Comparison of ENCODE assay signal across 9 cellular contexts in genomic region chr2:105144941-105145300, GRCh38.
DNase-seq lines count a peak whose midpoint lies in the region; ATAC-seq and TF ChIP-seq lines count a peak whose summit lies in the region.
"Had no signal": no experiment of that assay in that cellular context is flagged by ENCODE, and none has a peak within 500 bp of the region (broad histone marks: within the 10 kb centered on the region; RNA-seq: fewer than 3 reads in every experiment).

No MANE protein-coding gene starts in this region.

- intact Hi-C loops in HCT116 (cut with micrococcal nuclease) = no loop called here

- peaks cover 10% of the 10 kb centered on the region for H3K4me1 Mint-ChIP-seq in activated CD4-positive, alpha-beta memory T cell treated with anti-CD3 and anti-CD28 coated beads, Interleukin-2, amount 10 ng/mL, durations not matched to agents 7 days and 5 days
- peaks cover 6% of the 10 kb centered on the region for H3K4me1 Mint-ChIP-seq in nephron progenitor cell

- H3K27me3 ChIP-seq in HCT116 (ENCODE audit: insufficient read depth, low read length) = no peaks in the 10 kb centered on the region
- H3K27me3 ChIP-seq in effector memory CD4-positive, alpha-beta T cell (replicated peaks; ENCODE audit: control insufficient read depth, insufficient read depth, low read length, poor library complexity, severe bottlenecking) = peaks cover 14% of the 10 kb centered on the region

- RAD21 ChIA-PET in HCT116 (lab: Charles Lee; ENCODE audit: low non-redundant PET in 1 of 2, low total read pairs in 2 of 2, uncharacterized antibody in 2 of 2, unreplicated experiment in 2 of 2) = no interaction called here

- peaks cover 48% of the 10 kb centered on the region for H3K27me3 Mint-ChIP-seq in activated CD4-positive, alpha-beta memory T cell treated with anti-CD3 and anti-CD28 coated beads, Interleukin-2, amount 10 ng/mL, durations not matched to agents 7 days and 5 days
- H3K27me3 Mint-ChIP-seq in nephron progenitor cell (ENCODE audit: low read depth, poor library complexity) = peaks cover 15% of the 10 kb centered on the region

- no peak overlapping the region for H3K9ac ChIP-seq in HCT116 (ENCODE audit: low read length)

- H4K20me1 ChIP-seq in HCT116 (ENCODE audit: insufficient read depth) = no peaks in the 10 kb centered on the region

- no peaks in the 10 kb centered on the region for H3K36me3 Mint-ChIP-seq in activated CD4-positive, alpha-beta memory T cell treated with anti-CD3 and anti-CD28 coated beads, Interleukin-2, amount 10 ng/mL, durations not matched to agents 7 days and 5 days (ENCODE audit: low read depth)
- peaks cover 28% of the 10 kb centered on the region for H3K36me3 Mint-ChIP-seq in nephron progenitor cell (ENCODE audit: low read depth)

- 0 out of 2 replicates have a peak overlapping the region, but pooled peaks have one; percentile 17 for H3K4me2 ChIP-seq in HCT116 (ENCODE audit: low read length)

- peak overlapping the region; percentile 68 for H3K4me3 Mint-ChIP-seq in activated CD4-positive, alpha-beta memory T cell treated with anti-CD3 and anti-CD28 coated beads, Interleukin-2, amount 10 ng/mL, durations not matched to agents 7 days and 5 days
- peak overlapping the region; percentile 91 for H3K4me3 Mint-ChIP-seq in nephron progenitor cell

- no peak overlapping the region for H2AFZ ChIP-seq in HCT116 (ENCODE audit: low read depth, low read length, poor library complexity, severe bottlenecking)

- POLR2A ChIA-PET in HCT116 (lab: Charles Lee) = no interaction called here
- POLR2A ChIA-PET in activated CD4-positive, alpha-beta memory T cell treated with anti-CD3 and anti-CD28 coated beads, Interleukin-2, amount 10 ng/mL, durations not matched to agents 7 days and 5 days (lab: Charles Lee) = no interaction called here

- ATAC-seq in GM18505 (IDR thresholded peaks at IDR 0.05; ENCODE audit: unreplicated experiment) = peak; percentile 57
- no peak for ATAC-seq in HCT116

- H3K36me3 ChIP-seq in HCT116 (ENCODE audit: control insufficient read depth in 1 of 2, insufficient read depth in 2 of 2, low read length in 2 of 2) = no peaks in the 10 kb centered on the region
- H3K36me3 ChIP-seq in effector memory CD4-positive, alpha-beta T cell (ENCODE audit: control insufficient read depth, insufficient read depth, low read length) = no peaks in the 10 kb centered on the region
- H3K36me3 ChIP-seq: MG63, WERI-Rb-1 had no signal

- TSS peak; percentile 60 for BruUV-seq in HCT116 (replicated peaks; lab: Mats Ljungman, UMichigan)

- CTCF ChIA-PET in HCT116 (lab: Charles Lee) = no interaction called here
- CTCF ChIA-PET in activated CD4-positive, alpha-beta memory T cell treated with anti-CD3 and anti-CD28 coated beads, Interleukin-2, amount 10 ng/mL, durations not matched to agents 7 days and 5 days (lab: Charles Lee) = interaction anchor here (0.6 to 0.9 kb wide), 2 partner anchors 30 to 91 kb away, joined by 3 to 4 read pairs; no protein-coding TSS in a partner anchor

- H3K27ac ChIP-seq in HCT116 (ENCODE audit: low read depth, low read length) = no peak overlapping the region
- no peak overlapping the region for H3K27ac ChIP-seq in effector memory CD4-positive, alpha-beta T cell (ENCODE audit: insufficient read depth, low read length, poor library complexity, severe bottlenecking)
- H3K27ac ChIP-seq: WERI-Rb-1 had no signal

- TF ChIP-seq POLR2A in GM18505 (IDR thresholded peaks at IDR 0.05; ENCODE audit: borderline replicate concordance, extremely low read depth, insufficient read depth, insufficient read length) = no peak
- no peak for TF ChIP-seq POLR2A in HCT116 (IDR thresholded peaks at IDR 0.05; ENCODE audit: borderline replicate concordance, extremely low read depth, insufficient read depth, insufficient read length)

- no peak for TF ChIP-seq CTCF in HCT116 (IDR thresholded peaks at IDR 0.05 in 2 of 3, conservative IDR thresholded peaks at IDR 0.05 in 1 of 3; ENCODE audit: borderline replicate concordance in 1 of 3, insufficient read depth in 1 of 3, low read depth in 2 of 3, low read length in 2 of 3)
- no peak for TF ChIP-seq CTCF in nephron progenitor cell (IDR thresholded peaks at IDR 0.05)

- no peaks in the 10 kb centered on the region for H3K9me3 ChIP-seq in HCT116 (ENCODE audit: control insufficient read depth in 1 of 2, insufficient read depth in 1 of 2, low read depth in 1 of 2, low read length in 2 of 2)
- no peaks in the 10 kb centered on the region for H3K9me3 ChIP-seq in effector memory CD4-positive, alpha-beta T cell (ENCODE audit: control insufficient read depth, low read length)
- H3K9me3 ChIP-seq: MG63 had no signal

- no peak overlapping the region for H3K27ac Mint-ChIP-seq in activated CD4-positive, alpha-beta memory T cell treated with anti-CD3 and anti-CD28 coated beads, Interleukin-2, amount 10 ng/mL, durations not matched to agents 7 days and 5 days
- no peak overlapping the region for H3K27ac Mint-ChIP-seq in nephron progenitor cell

- no peaks in the 10 kb centered on the region for H3K79me2 ChIP-seq in HCT116 (ENCODE audit: insufficient read depth, low read length)

- no peaks in the 10 kb centered on the region for H3K9me3 Mint-ChIP-seq in activated CD4-positive, alpha-beta memory T cell treated with anti-CD3 and anti-CD28 coated beads, Interleukin-2, amount 10 ng/mL, durations not matched to agents 7 days and 5 days
- H3K9me3 Mint-ChIP-seq in nephron progenitor cell = no peaks in the 10 kb centered on the region

- H3K9me2 ChIP-seq in HCT116 (ENCODE audit: insufficient read depth) = no peaks in the 10 kb centered on the region

- no peak for TF ChIP-seq RAD21 in HCT116 (IDR thresholded peaks at IDR 0.05; ENCODE audit: low read depth)

- H3K4me3 ChIP-seq in HCT116 (replicated peaks in 1 of 2; ENCODE audit: low read depth in 1 of 2, low read length in 2 of 2) = no peak overlapping the region
- H3K4me3 ChIP-seq in effector memory CD4-positive, alpha-beta T cell (ENCODE audit: insufficient read depth, low read depth, low read length, poor library complexity, severe bottlenecking) = no peak overlapping the region
- H3K4me3 ChIP-seq: MG63 had no signal

- DNase-seq in HCT116 (ENCODE audit: low read depth, low spot score) (no peak), nephron progenitor cell (no peak), AML-193 (lab: John Stamatoyannopoulos, UW) (no peak), NCI-H2196 (lab: John Stamatoyannopoulos, UW; ENCODE audit: unreplicated experiment) (no peak)
- DNase-seq in activated CD4-positive, alpha-beta memory T cell treated with anti-CD3 and anti-CD28 coated beads, Interleukin-2, amount 10 ng/mL, durations not matched to agents 7 days and 5 days = no peak
- DNase-seq in effector memory CD4-positive, alpha-beta T cell = no peak
- DNase-seq: MG63, WERI-Rb-1 had no signal

- H3K4me1 ChIP-seq in HCT116 (ENCODE audit: control insufficient read depth in 1 of 2, insufficient read depth in 2 of 2, low read length in 2 of 2) = peaks cover 0 to 10% of the 10 kb centered on the region in 2 experiments; a peak in 2 of 4 replicates
- H3K4me1 ChIP-seq in effector memory CD4-positive, alpha-beta T cell (ENCODE audit: control insufficient read depth, insufficient read depth, low read length, poor library complexity, severe bottlenecking) = peaks cover 4% of the 10 kb centered on the region

TF ChIP-seq in HCT116, 20 proteins besides CTCF, POLR2A, EP300 and RAD21 (continues in another document):
- TF ChIP-seq TCF7L2 (IDR thresholded peaks at IDR 0.05; ENCODE audit: borderline replicate concordance, extremely low read depth, insufficient read depth, insufficient read length) (no peak), REST (IDR thresholded peaks at IDR 0.05; ENCODE audit: low read depth) (no peak), ATF3 (IDR thresholded peaks at IDR 0.05) (no peak), JUND (IDR thresholded peaks at IDR 0.05) (no peak), YY1 (IDR thresholded peaks at IDR 0.05; ENCODE audit: extremely low read depth, insufficient replicate concordance, low read depth, low read length) (no peak), ZNF274 (IDR thresholded peaks at IDR 0.05; ENCODE audit: low read depth, low read length) (no peak), SRF (IDR thresholded peaks at IDR 0.05; ENCODE audit: low read depth) (no peak), EGR1 (IDR thresholded peaks at IDR 0.05; ENCODE audit: low read depth) (no peak), ZFX (IDR thresholded peaks at IDR 0.05) (no peak), CBX3 (IDR thresholded peaks at IDR 0.05; ENCODE audit: low read depth) (no peak)
